13 cellular contexts compared by ENCODE assay signal in genomic region chr20:40156600-40157307, GRCh38.
A peak's percentile ranks its signal among the peaks of the same experiment; 100 is the strongest.
DNase-seq lines count a peak whose midpoint lies in the region; ATAC-seq and TF ChIP-seq lines count a peak whose summit lies in the region.
"Had no signal": no experiment of that assay in that cellular context is flagged by ENCODE, and none has a peak within 500 bp of the region (broad histone marks: within the 10 kb centered on the region; RNA-seq: fewer than 3 reads in every experiment).

No MANE protein-coding gene starts in this region.

- no peaks in the 10 kb centered on the region for H3K27me3 Mint-ChIP-seq in type B pancreatic cell

- H3K79me2 ChIP-seq in parathyroid adenoma = no peaks in the 10 kb centered on the region

- no peak overlapping the region for H3K27ac Mint-ChIP-seq in type B pancreatic cell

- no peaks in the 10 kb centered on the region for H3K27me3 ChIP-seq in parathyroid adenoma (ENCODE audit: control insufficient read depth, insufficient read depth, low read length)

- H3K4me3 Mint-ChIP-seq in type B pancreatic cell = no peak overlapping the region

- peaks cover 11% of the 10 kb centered on the region for H3K4me1 ChIP-seq in parathyroid adenoma

- no peak overlapping the region for H3K4me3 ChIP-seq in parathyroid adenoma (ENCODE audit: low read depth, low read length)
- H3K4me3 ChIP-seq: heart left ventricle had no signal

- H3K36me3 ChIP-seq in parathyroid adenoma (ENCODE audit: control insufficient read depth, insufficient read depth, low read length) = no peaks in the 10 kb centered on the region
- H3K36me3 ChIP-seq: heart left ventricle had no signal

- no peak overlapping the region for H3K4me2 ChIP-seq in parathyroid adenoma (ENCODE audit: low read length)

- peak overlapping the region; percentile 38 for H2AFZ ChIP-seq in parathyroid adenoma

- TF ChIP-seq CTCF in parathyroid adenoma (IDR thresholded peaks at IDR 0.05) = no peak
- no peak for TF ChIP-seq CTCF in type B pancreatic cell (conservative IDR thresholded peaks at IDR 0.05)

- H3K9me3 ChIP-seq in parathyroid adenoma (ENCODE audit: control insufficient read depth, low read length) = no peaks in the 10 kb centered on the region
- H3K9me3 ChIP-seq: heart left ventricle had no signal

- ATAC-seq in GM19043 (IDR thresholded peaks at IDR 0.05; ENCODE audit: low read depth, unreplicated experiment) (peak; percentile 91), GM21737 (IDR thresholded peaks at IDR 0.05; ENCODE audit: unreplicated experiment) (peak; percentile 92), HG03159 (IDR thresholded peaks at IDR 0.05; ENCODE audit: unreplicated experiment) (peak; percentile 91)
- ATAC-seq: heart left ventricle had no signal

- no peak overlapping the region for H3K9ac ChIP-seq in parathyroid adenoma

- DNase-seq in type B pancreatic cell (ENCODE audit: extremely low spot score, unreplicated experiment) (no peak), NOMO-1 treated with dmso at 0.1 percent for 144 hours (lab: John Stamatoyannopoulos, UW; ENCODE audit: unreplicated experiment) (no peak), 8988T (no peak), NCI-H526 treated with DMSO at 0.1 percent for 48 hours (lab: John Stamatoyannopoulos, UW) (no peak)
- DNase-seq: activated CD4-positive, alpha-beta T cell treated with anti-CD3 and anti-CD28 coated beads, Interleukin-2, amount 50 U/mL, for 1 hour; effector CD4-positive, alpha-beta T cell; heart left ventricle; midbrain; NCI-H226 had no signal

- no peaks in the 10 kb centered on the region for H3K36me3 Mint-ChIP-seq in type B pancreatic cell

- H3K9me3 Mint-ChIP-seq in type B pancreatic cell = no peaks in the 10 kb centered on the region

- H3K4me1 Mint-ChIP-seq in type B pancreatic cell (ENCODE audit: unreplicated experiment) = no peaks in the 10 kb centered on the region

- no peak overlapping the region for H3K27ac ChIP-seq in parathyroid adenoma
- H3K27ac ChIP-seq: heart left ventricle had no signal
